Comparison of ENCODE assay signal across 1 cellular context in the genomic region with DNA sequence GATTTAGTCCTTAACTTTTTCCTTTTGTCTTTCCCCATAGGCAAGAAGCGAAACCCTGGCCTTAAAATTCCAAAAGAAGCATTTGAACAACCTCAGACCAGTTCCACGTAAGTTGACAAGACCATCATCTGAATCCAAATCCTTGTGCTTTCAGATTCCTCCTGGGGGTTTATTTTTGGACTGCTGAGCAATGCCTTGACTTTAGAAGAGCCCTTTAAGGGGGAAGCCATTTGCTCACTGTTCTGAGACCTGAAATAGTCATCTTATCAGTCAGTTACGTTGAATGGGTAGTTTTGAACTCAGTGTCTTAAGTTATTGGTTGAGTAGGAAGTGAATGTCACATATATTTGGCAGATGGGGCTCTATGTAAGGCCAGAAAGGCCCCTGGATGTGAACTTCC.
TF ChIP-seq lines count a peak whose summit lies in the region.

No MANE protein-coding gene starts in this region.

TF ChIP-seq in WTC11, 78 proteins besides CTCF, POLR2A, EP300 and RAD21 (continued from another document):
- TF ChIP-seq ZNF317 (CRISPR knock-in tag; IDR thresholded peaks at IDR 0.05; ENCODE audit: borderline replicate concordance, low read depth) (no peak), HMGA2 (CRISPR knock-in tag; IDR thresholded peaks at IDR 0.05) (no peak), TCF7 (CRISPR knock-in tag; IDR thresholded peaks at IDR 0.05; ENCODE audit: low read depth) (no peak), SP1 (CRISPR knock-in tag; conservative IDR thresholded peaks at IDR 0.05) (no peak), ZNF396 (CRISPR knock-in tag; IDR thresholded peaks at IDR 0.05; ENCODE audit: borderline replicate concordance) (no peak), CREB1 (CRISPR knock-in tag; IDR thresholded peaks at IDR 0.05) (no peak)
- TF ChIP-seq, protein P1, sequence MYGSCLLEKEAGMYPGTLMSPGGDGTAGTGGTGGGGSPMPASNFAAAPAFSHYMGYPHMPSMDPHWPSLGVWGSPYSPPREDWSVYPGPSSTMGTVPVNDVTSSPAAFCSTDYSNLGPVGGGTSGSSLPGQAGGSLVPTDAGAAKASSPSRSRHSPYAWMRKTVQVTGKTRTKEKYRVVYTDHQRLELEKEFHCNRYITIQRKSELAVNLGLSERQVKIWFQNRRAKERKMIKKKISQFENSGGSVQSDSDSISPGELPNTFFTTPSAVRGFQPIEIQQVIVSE (CRISPR knock-in tag; IDR thresholded peaks at IDR 0.05; ENCODE audit: borderline replicate concordance): no peak
- TF ChIP-seq, protein P2, sequence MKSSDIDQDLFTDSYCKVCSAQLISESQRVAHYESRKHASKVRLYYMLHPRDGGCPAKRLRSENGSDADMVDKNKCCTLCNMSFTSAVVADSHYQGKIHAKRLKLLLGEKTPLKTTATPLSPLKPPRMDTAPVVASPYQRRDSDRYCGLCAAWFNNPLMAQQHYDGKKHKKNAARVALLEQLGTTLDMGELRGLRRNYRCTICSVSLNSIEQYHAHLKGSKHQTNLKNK (CRISPR knock-in tag; IDR thresholded peaks at IDR 0.05): no peak
- TF ChIP-seq, protein P3, sequence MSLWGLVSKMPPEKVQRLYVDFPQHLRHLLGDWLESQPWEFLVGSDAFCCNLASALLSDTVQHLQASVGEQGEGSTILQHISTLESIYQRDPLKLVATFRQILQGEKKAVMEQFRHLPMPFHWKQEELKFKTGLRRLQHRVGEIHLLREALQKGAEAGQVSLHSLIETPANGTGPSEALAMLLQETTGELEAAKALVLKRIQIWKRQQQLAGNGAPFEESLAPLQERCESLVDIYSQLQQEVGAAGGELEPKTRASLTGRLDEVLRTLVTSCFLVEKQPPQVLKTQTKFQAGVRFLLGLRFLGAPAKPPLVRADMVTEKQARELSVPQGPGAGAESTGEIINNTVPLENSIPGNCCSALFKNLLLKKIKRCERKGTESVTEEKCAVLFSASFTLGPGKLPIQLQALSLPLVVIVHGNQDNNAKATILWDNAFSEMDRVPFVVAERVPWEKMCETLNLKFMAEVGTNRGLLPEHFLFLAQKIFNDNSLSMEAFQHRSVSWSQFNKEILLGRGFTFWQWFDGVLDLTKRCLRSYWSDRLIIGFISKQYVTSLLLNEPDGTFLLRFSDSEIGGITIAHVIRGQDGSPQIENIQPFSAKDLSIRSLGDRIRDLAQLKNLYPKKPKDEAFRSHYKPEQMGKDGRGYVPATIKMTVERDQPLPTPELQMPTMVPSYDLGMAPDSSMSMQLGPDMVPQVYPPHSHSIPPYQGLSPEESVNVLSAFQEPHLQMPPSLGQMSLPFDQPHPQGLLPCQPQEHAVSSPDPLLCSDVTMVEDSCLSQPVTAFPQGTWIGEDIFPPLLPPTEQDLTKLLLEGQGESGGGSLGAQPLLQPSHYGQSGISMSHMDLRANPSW (CRISPR knock-in tag; conservative IDR thresholded peaks at IDR 0.05; ENCODE audit: low read depth): no peak
- TF ChIP-seq, protein P4, sequence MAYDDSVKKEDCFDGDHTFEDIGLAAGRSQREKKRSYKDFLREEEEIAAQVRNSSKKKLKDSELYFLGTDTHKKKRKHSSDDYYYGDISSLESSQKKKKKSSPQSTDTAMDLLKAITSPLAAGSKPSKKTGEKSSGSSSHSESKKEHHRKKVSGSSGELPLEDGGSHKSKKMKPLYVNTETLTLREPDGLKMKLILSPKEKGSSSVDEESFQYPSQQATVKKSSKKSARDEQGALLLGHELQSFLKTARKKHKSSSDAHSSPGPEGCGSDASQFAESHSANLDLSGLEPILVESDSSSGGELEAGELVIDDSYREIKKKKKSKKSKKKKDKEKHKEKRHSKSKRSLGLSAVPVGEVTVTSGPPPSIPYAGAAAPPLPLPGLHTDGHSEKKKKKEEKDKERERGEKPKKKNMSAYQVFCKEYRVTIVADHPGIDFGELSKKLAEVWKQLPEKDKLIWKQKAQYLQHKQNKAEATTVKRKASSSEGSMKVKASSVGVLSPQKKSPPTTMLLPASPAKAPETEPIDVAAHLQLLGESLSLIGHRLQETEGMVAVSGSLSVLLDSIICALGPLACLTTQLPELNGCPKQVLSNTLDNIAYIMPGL (CRISPR knock-in tag; IDR thresholded peaks at IDR 0.05): no peak
